31 cellular contexts compared by ENCODE assay signal in the genomic region with DNA sequence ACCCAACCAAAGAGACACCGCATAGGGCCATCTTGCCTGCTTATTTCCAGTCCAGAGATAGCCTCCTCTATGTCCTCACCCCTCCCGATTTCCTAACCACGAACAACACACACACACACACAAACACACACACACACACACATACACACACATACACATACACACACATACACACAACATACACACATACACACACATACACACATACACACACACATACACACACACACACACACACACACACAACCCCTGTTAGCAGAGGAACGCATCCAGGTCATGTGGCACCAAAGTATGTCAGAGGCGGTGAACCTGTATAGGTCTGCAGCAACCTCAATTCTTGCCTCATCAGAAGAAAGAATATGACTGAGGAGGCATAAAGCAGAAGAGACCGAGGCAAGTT. TPM values are rescaled to one million over a fixed set of nuclear protein-coding genes. Genes with fewer than 3 reads are reported as not detected.
"Had no signal": no experiment of that assay in that cellular context is flagged by ENCODE, and none has a peak within 500 bp of the region (broad histone marks: within the 10 kb centered on the region; RNA-seq: fewer than 3 reads in every experiment).

No MANE protein-coding gene starts in this region.

- H3K4me3 ChIP-seq: colonic mucosa, gastrocnemius medialis, heart right ventricle, left lung, mucosa of descending colon, neural progenitor cell, prostate gland, right atrium auricular region, sigmoid colon, testis, tibial artery had no signal

- H3K4me3 Mint-ChIP-seq: dendritic cell treated with granulocyte-macrophage colony-stimulating factor and Interleukin-4, amounts not matched to agents 40 ng/mL and 50 ng/mL, for 4 days; endodermal cell; mesothelial cell of epicardium; naive B cell; nephron; neural progenitor cell; stimulated activated memory B cell treated with anti-CD40 and anti-IgM and Interleukin-4, amounts not matched to agents 10 μg/mL and 1 μg/mL and 100 μg/mL, for 72 hours; type B pancreatic cell had no signal

- H3K4me1 Mint-ChIP-seq: endodermal cell; naive B cell; nephron; neural progenitor cell; stimulated activated memory B cell treated with anti-CD40 and anti-IgM and Interleukin-4, amounts not matched to agents 10 μg/mL and 1 μg/mL and 100 μg/mL, for 72 hours had no signal

- FAIRE-seq: islet of Langerhans had no signal

- H2AFZ ChIP-seq: neural progenitor cell had no signal

- H3K4me1 ChIP-seq: colonic mucosa, gastrocnemius medialis, heart right ventricle, left lung, neural progenitor cell, prostate gland, right atrium auricular region, sigmoid colon, testis, tibial artery had no signal

- H3K27me3 ChIP-seq: colonic mucosa, gastrocnemius medialis, left lung, neural progenitor cell, right atrium auricular region, sigmoid colon, testis had no signal

- H3K27ac Mint-ChIP-seq: dendritic cell treated with granulocyte-macrophage colony-stimulating factor and Interleukin-4, amounts not matched to agents 40 ng/mL and 50 ng/mL, for 4 days; endodermal cell; mesothelial cell of epicardium; nephron; neural progenitor cell; stimulated activated memory B cell treated with anti-CD40 and anti-IgM and Interleukin-4, amounts not matched to agents 10 μg/mL and 1 μg/mL and 100 μg/mL, for 72 hours; type B pancreatic cell had no signal

- ATAC-seq: esophagus mucosa; gastrocnemius medialis; left lung; mucosa of descending colon; stimulated activated memory B cell treated with anti-CD40 and anti-IgM and Interleukin-4, amounts not matched to agents 10 μg/mL and 1 μg/mL and 100 μg/mL, for 72 hours; stimulated activated naive CD8-positive, alpha-beta T cell treated with anti-CD3 and anti-CD28 coated beads, Interleukin-15, Interleukin-2, amounts not matched to agents 100 U/mL and 50 U/mL, for 24 hours had no signal

- H3K27me3 Mint-ChIP-seq: stimulated activated memory B cell treated with anti-CD40 and anti-IgM and Interleukin-4, amounts not matched to agents 10 μg/mL and 1 μg/mL and 100 μg/mL, for 72 hours had no signal

- H3K4me2 ChIP-seq: neural progenitor cell had no signal

- H3K36me3 Mint-ChIP-seq: neural progenitor cell; stimulated activated memory B cell treated with anti-CD40 and anti-IgM and Interleukin-4, amounts not matched to agents 10 μg/mL and 1 μg/mL and 100 μg/mL, for 72 hours; type B pancreatic cell had no signal

- DNase-seq: colonic mucosa; effector CD8-positive, alpha-beta T cell; foreskin fibroblast; gastrocnemius medialis; heart right ventricle; hippocampal formation; left cardiac atrium; left lung; mesenchymal stem cell; mucosa of descending colon; naive B cell; nucleus accumbens; sigmoid colon; stimulated activated CD4-positive, alpha-beta T cell treated with anti-CD3 and anti-CD28 coated beads, Interleukin-2, amount 100 ng/mL, for 24 hours; stimulated activated CD4-positive, alpha-beta T cell treated with anti-CD3 and anti-CD28 coated beads, Interleukin-4, amount 100 ng/mL, for 24 hours; stimulated activated naive CD8-positive, alpha-beta T cell treated with anti-CD3 and anti-CD28 coated beads, Interleukin-15, Interleukin-2, amounts not matched to agents 100 U/mL and 50 U/mL, for 24 hours; substantia nigra; testis; tibial artery had no signal

- H3K27ac ChIP-seq: colonic mucosa, epithelial cell of prostate, gastrocnemius medialis, heart right ventricle, left lung, neural progenitor cell, prostate gland, right atrium auricular region, sigmoid colon, testis, tibial artery had no signal

- H3K36me3 ChIP-seq: colonic mucosa, gastrocnemius medialis, heart right ventricle, left lung, neural progenitor cell, prostate gland, right atrium auricular region, sigmoid colon, tibial artery had no signal

- H3K9ac ChIP-seq: neural progenitor cell had no signal

- H3K9me3 ChIP-seq: colonic mucosa, gastrocnemius medialis, prostate gland, sigmoid colon, testis had no signal

RNA-seq across cellular contexts. Expression of gene DNER, which starts 18.5 kb away (rescaled TPM):
- total RNA-seq: mesothelial cell of epicardium had no signal
